In genomic region chr6:68468244-68468884, GRCh38 we compare ENCODE assay signal across 15 cellular contexts.
DNase-seq lines count a peak whose midpoint lies in the region; ATAC-seq, FAIRE-seq and TF ChIP-seq lines count a peak whose summit lies in the region.
"Had no signal": no experiment of that assay in that cellular context is flagged by ENCODE, and none has a peak within 500 bp of the region (broad histone marks: within the 10 kb centered on the region; RNA-seq: fewer than 3 reads in every experiment).

No MANE protein-coding gene starts in this region.

- H3K27me3 ChIP-seq in left ventricle myocardium inferior (ENCODE audit: low read depth) (no peaks in the 10 kb centered on the region), OCI-LY1 (ENCODE audit: insufficient read depth, low read length) (no peaks in the 10 kb centered on the region), bronchial epithelial cell (ENCODE audit: control insufficient read depth, insufficient read depth, low read length) (no peaks in the 10 kb centered on the region), upper lobe of right lung (no peaks in the 10 kb centered on the region), Peyer's patch (no peaks in the 10 kb centered on the region)
- H3K27me3 ChIP-seq: MG63 had no signal

- no peaks in the 10 kb centered on the region for H3K79me2 ChIP-seq in OCI-LY1 (ENCODE audit: insufficient read depth, low read length)

- H3K9me3 ChIP-seq in left ventricle myocardium inferior (replicated peaks) (no peaks in the 10 kb centered on the region), OCI-LY1 (ENCODE audit: low read length) (no peaks in the 10 kb centered on the region), upper lobe of right lung (no peaks in the 10 kb centered on the region), Peyer's patch (no peaks in the 10 kb centered on the region)
- H3K9me3 ChIP-seq: MG63, thoracic aorta had no signal

- H3K9me2 ChIP-seq in OCI-LY1 (ENCODE audit: low read depth, low read length), result no peaks in the 10 kb centered on the region

- intact Hi-C loops in Right ventricle myocardium inferior (cut with DNase I) (no loop called here), left ventricle myocardium inferior (cut with micrococcal nuclease) (no loop called here), upper lobe of right lung (cut with DNase I) (no loop called here)

- no peaks in the 10 kb centered on the region for H3K4me1 Mint-ChIP-seq in activated T-cell treated with anti-CD3 and anti-CD28 coated beads, Interleukin-2, amount 50 U/mL, for 24 hours (ENCODE audit: low read depth)
- H3K4me1 Mint-ChIP-seq: T-cell had no signal

- H3K4me3 ChIP-seq in left ventricle myocardium inferior (no peak overlapping the region), OCI-LY1 (ENCODE audit: low read depth, low read length, poor library complexity, severe bottlenecking) (no peak overlapping the region), bronchial epithelial cell (ENCODE audit: low read depth, low read length) (no peak overlapping the region), upper lobe of right lung (no peak overlapping the region), Peyer's patch (no peak overlapping the region)
- H3K4me3 ChIP-seq: MG63, thoracic aorta had no signal

- no peak overlapping the region for H3K9ac ChIP-seq in OCI-LY1 (ENCODE audit: low read length)

- H3K4me3 Mint-ChIP-seq in activated T-cell treated with anti-CD3 and anti-CD28 coated beads, Interleukin-2, amount 50 U/mL, for 24 hours, result no peak overlapping the region
- H3K4me3 Mint-ChIP-seq: T-cell had no signal

- peak; percentile 34 for DNase-seq in Right ventricle myocardium inferior (ENCODE audit: missing footprints)
- no peak for DNase-seq in left ventricle myocardium inferior
- peak; percentile 0 for DNase-seq in bronchial epithelial cell (ENCODE audit: low read depth)
- no peak for DNase-seq in upper lobe of right lung
- DNase-seq in activated T-cell treated with anti-CD3 and anti-CD28 coated beads, Interleukin-2, amount 50 U/mL, for 24 hours, result no peak
- no peak for DNase-seq in activated naive CD4-positive, alpha-beta T cell treated with anti-CD3 and anti-CD28 coated beads, Interleukin-2, amount 50 U/mL, for 72 hours (ENCODE audit: low spot score in 2 of 2)
- DNase-seq in Peyer's patch, result no peak
- DNase-seq: hippocampal formation, MG63, NCI-H446 treated with DMSO at 0.1 percent for 48 hours, right cardiac atrium, T-cell had no signal

- H3K9me3 Mint-ChIP-seq in activated T-cell treated with anti-CD3 and anti-CD28 coated beads, Interleukin-2, amount 50 U/mL, for 24 hours, result peaks cover 8% of the 10 kb centered on the region
- peaks cover 0 to 6% of the 10 kb centered on the region in 2 donors for H3K9me3 Mint-ChIP-seq in activated naive CD4-positive, alpha-beta T cell treated with anti-CD3 and anti-CD28 coated beads, Interleukin-2, amount 50 U/mL, for 72 hours

- no peak for FAIRE-seq in bronchial epithelial cell (lab: Jason Lieb, UNC)
- FAIRE-seq: endometrium had no signal

- no peak for TF ChIP-seq POLR2A in Peyer's patch (IDR thresholded peaks at IDR 0.05)

- no peaks in the 10 kb centered on the region for H4K20me1 ChIP-seq in OCI-LY1 (ENCODE audit: insufficient read depth, low read length)

- H3K4me2 ChIP-seq in OCI-LY1 (ENCODE audit: low read length), result no peak overlapping the region

- no peaks in the 10 kb centered on the region for H3K27me3 Mint-ChIP-seq in activated T-cell treated with anti-CD3 and anti-CD28 coated beads, Interleukin-2, amount 50 U/mL, for 24 hours
- H3K27me3 Mint-ChIP-seq: T-cell had no signal

- H3K27ac ChIP-seq in left ventricle myocardium inferior (replicated peaks) (no peak overlapping the region), OCI-LY1 (ENCODE audit: low read depth, low read length, poor library complexity, severe bottlenecking) (no peak overlapping the region), upper lobe of right lung (no peak overlapping the region), Peyer's patch (no peak overlapping the region)
- H3K27ac ChIP-seq: thoracic aorta had no signal

- no peaks in the 10 kb centered on the region for H3K36me3 Mint-ChIP-seq in activated T-cell treated with anti-CD3 and anti-CD28 coated beads, Interleukin-2, amount 50 U/mL, for 24 hours (ENCODE audit: low read depth)
- peaks cover 0 to 6% of the 10 kb centered on the region in 2 donors for H3K36me3 Mint-ChIP-seq in activated naive CD4-positive, alpha-beta T cell treated with anti-CD3 and anti-CD28 coated beads, Interleukin-2, amount 50 U/mL, for 72 hours
- H3K36me3 Mint-ChIP-seq: T-cell had no signal

- no peaks in the 10 kb centered on the region for H3K4me1 ChIP-seq in left ventricle myocardium inferior
- no peaks in the 10 kb centered on the region for H3K4me1 ChIP-seq in OCI-LY1 (ENCODE audit: insufficient read depth, low read length, severe bottlenecking)
- H3K4me1 ChIP-seq in upper lobe of right lung, result no peaks in the 10 kb centered on the region
- H3K4me1 ChIP-seq in Peyer's patch, result no peaks in the 10 kb centered on the region

- ATAC-seq in Right ventricle myocardium inferior, result no peak
- ATAC-seq in upper lobe of right lung, result no peak
- ATAC-seq in activated naive CD4-positive, alpha-beta T cell treated with anti-CD3 and anti-CD28 coated beads, Interleukin-2, amount 50 U/mL, for 72 hours, result no peak
- ATAC-seq: right cardiac atrium, T-cell had no signal

- H3K27ac Mint-ChIP-seq in activated T-cell treated with anti-CD3 and anti-CD28 coated beads, Interleukin-2, amount 50 U/mL, for 24 hours, result no peak overlapping the region
- no peak overlapping the region for H3K27ac Mint-ChIP-seq in activated naive CD4-positive, alpha-beta T cell treated with anti-CD3 and anti-CD28 coated beads, Interleukin-2, amount 50 U/mL, for 72 hours
- H3K27ac Mint-ChIP-seq: T-cell had no signal

- TF ChIP-seq CTCF in left ventricle myocardium inferior (IDR thresholded peaks at IDR 0.05; ENCODE audit: borderline replicate concordance), result no peak
- TF ChIP-seq CTCF in OCI-LY1 (IDR thresholded peaks at IDR 0.05; ENCODE audit: low read length), result peak; percentile 57
- TF ChIP-seq CTCF in bronchial epithelial cell (IDR thresholded peaks at IDR 0.05; ENCODE audit: insufficient read depth, low read length, severe bottlenecking), result no peak
- peak; percentile 21 for TF ChIP-seq CTCF in upper lobe of right lung (IDR thresholded peaks at IDR 0.05)
- TF ChIP-seq CTCF in Peyer's patch (IDR thresholded peaks at IDR 0.05), result no peak

- H3K36me3 ChIP-seq in left ventricle myocardium inferior, result no peaks in the 10 kb centered on the region
- H3K36me3 ChIP-seq in OCI-LY1 (ENCODE audit: insufficient read depth, low read length), result no peaks in the 10 kb centered on the region
- H3K36me3 ChIP-seq in bronchial epithelial cell (ENCODE audit: control insufficient read depth, insufficient read depth, low read length), result no peaks in the 10 kb centered on the region
- H3K36me3 ChIP-seq in upper lobe of right lung, result no peaks in the 10 kb centered on the region
- H3K36me3 ChIP-seq in Peyer's patch, result no peaks in the 10 kb centered on the region
- H3K36me3 ChIP-seq: MG63, thoracic aorta had no signal

- H3F3A ChIP-seq in OCI-LY1 (ENCODE audit: insufficient read depth, low read length), result no peaks in the 10 kb centered on the region

- no peak overlapping the region for H2AFZ ChIP-seq in OCI-LY1 (ENCODE audit: low read length)

Comparison
In these comparisons a context has a peak if more than half of its experiments do, and no peak if none do; other contexts are left out.
1. DNase-seq: peak in Right ventricle myocardium inferior (single experiment) and bronchial epithelial cell (single experiment); none in left ventricle myocardium inferior (single experiment), upper lobe of right lung (single experiment), activated T-cell treated with anti-CD3 and anti-CD28 coated beads, Interleukin-2, amount 50 U/mL, for 24 hours (single experiment), activated naive CD4-positive, alpha-beta T cell treated with anti-CD3 and anti-CD28 coated beads, Interleukin-2, amount 50 U/mL, for 72 hours (0 of 2) and Peyer's patch (0 of 3).
2. CTCF ChIP-seq: peak in OCI-LY1 (single experiment) and upper lobe of right lung (single experiment); none in left ventricle myocardium inferior (single experiment), bronchial epithelial cell (single experiment) and Peyer's patch (0 of 6).